In genomic region chr2:70080597-70081200, GRCh38 we compare ENCODE assay signal across 14 cellular contexts. TPM values are rescaled to one million over a fixed set of nuclear protein-coding genes. Genes with fewer than 3 reads are reported as not detected.
DNase-seq lines count a peak whose midpoint lies in the region; ATAC-seq lines count a peak whose summit lies in the region.
"Had no signal": no experiment of that assay in that cellular context is flagged by ENCODE, and none has a peak within 500 bp of the region (broad histone marks: within the 10 kb centered on the region; RNA-seq: fewer than 3 reads in every experiment).

No MANE protein-coding gene starts in this region.

- H3K4me3 Mint-ChIP-seq in activated CD4-positive, alpha-beta T cell treated with anti-CD3 and anti-CD28 coated beads, Interleukin-2, amount 10 ng/mL, durations not matched to agents 24 days and 14 days, result peak overlapping the region; percentile 46
- H3K4me3 Mint-ChIP-seq in activated CD8-positive, alpha-beta memory T cell treated with anti-CD3 and anti-CD28 coated beads, Interleukin-2, amount 10 ng/mL, durations not matched to agents 7 days and 5 days, result no peak overlapping the region
- H3K4me3 Mint-ChIP-seq in immature natural killer cell, result no peak overlapping the region
- H3K4me3 Mint-ChIP-seq: activated CD4-positive, alpha-beta T cell treated with anti-CD3 and anti-CD28 coated beads, Interleukin-2, amount 10 ng/mL, durations not matched to agents 7 days and 5 days had no signal

- H3K9me3 Mint-ChIP-seq in activated CD4-positive, alpha-beta T cell treated with anti-CD3 and anti-CD28 coated beads, Interleukin-2, amount 10 ng/mL, durations not matched to agents 24 days and 14 days, result no peaks in the 10 kb centered on the region
- no peaks in the 10 kb centered on the region for H3K9me3 Mint-ChIP-seq in activated CD8-positive, alpha-beta memory T cell treated with anti-CD3 and anti-CD28 coated beads, Interleukin-2, amount 10 ng/mL, durations not matched to agents 7 days and 5 days (ENCODE audit: low read depth)
- H3K9me3 Mint-ChIP-seq in immature natural killer cell, result no peaks in the 10 kb centered on the region
- H3K9me3 Mint-ChIP-seq: activated CD4-positive, alpha-beta T cell treated with anti-CD3 and anti-CD28 coated beads, Interleukin-2, amount 10 ng/mL, durations not matched to agents 7 days and 5 days had no signal

- H3K4me1 ChIP-seq in thymus (ENCODE audit: control insufficient read depth, insufficient read depth, low read length), result peaks cover 16% of the 10 kb centered on the region

- no peaks in the 10 kb centered on the region for H3K27me3 Mint-ChIP-seq in activated CD4-positive, alpha-beta T cell treated with anti-CD3 and anti-CD28 coated beads, Interleukin-2, amount 10 ng/mL, durations not matched to agents 24 days and 14 days
- no peaks in the 10 kb centered on the region for H3K27me3 Mint-ChIP-seq in activated CD8-positive, alpha-beta memory T cell treated with anti-CD3 and anti-CD28 coated beads, Interleukin-2, amount 10 ng/mL, durations not matched to agents 7 days and 5 days
- peaks cover 0 to 8% (median 7%) of the 10 kb centered on the region in 3 donors for H3K27me3 Mint-ChIP-seq in immature natural killer cell (ENCODE audit: low read depth in 3 of 3)
- H3K27me3 Mint-ChIP-seq: activated CD4-positive, alpha-beta T cell treated with anti-CD3 and anti-CD28 coated beads, Interleukin-2, amount 10 ng/mL, durations not matched to agents 7 days and 5 days had no signal

- no peaks in the 10 kb centered on the region for H3K9me3 ChIP-seq in thymus (ENCODE audit: control insufficient read depth)

- whole genome bisulfite sequencing in thymus, result 94% methylated on average over 3 of the region's 3 CpGs

- CTCF ChIA-PET in activated CD8-positive, alpha-beta memory T cell treated with anti-CD3 and anti-CD28 coated beads, Interleukin-2, amount 10 ng/mL, durations not matched to agents 7 days and 5 days (lab: Charles Lee), result interaction anchor here (1.5 to 29.2 kb wide), 4 partner anchors 10 to 168 kb away, joined by 3 to 382 read pairs (median 47); no protein-coding TSS in a partner anchor

- peaks cover 66% of the 10 kb centered on the region for H3K36me3 Mint-ChIP-seq in activated CD4-positive, alpha-beta T cell treated with anti-CD3 and anti-CD28 coated beads, Interleukin-2, amount 10 ng/mL, durations not matched to agents 24 days and 14 days (ENCODE audit: low read depth)
- peaks cover 51% of the 10 kb centered on the region for H3K36me3 Mint-ChIP-seq in activated CD8-positive, alpha-beta memory T cell treated with anti-CD3 and anti-CD28 coated beads, Interleukin-2, amount 10 ng/mL, durations not matched to agents 7 days and 5 days
- H3K36me3 Mint-ChIP-seq in immature natural killer cell, result peaks cover 37 to 52% (median 39%) of the 10 kb centered on the region in 3 donors

- intact Hi-C loops in activated CD4-positive, alpha-beta T cell treated with anti-CD3 and anti-CD28 coated beads, Interleukin-2, amount 10 ng/mL, durations not matched to agents 24 days and 14 days (cut with micrococcal nuclease), result loop anchor here (10.0 kb wide), 2 partner anchors 436 to 1316 kb away; partner anchors contain the start of gene AAK1

- peak overlapping the region; percentile 88 for H3K27ac Mint-ChIP-seq in activated CD4-positive, alpha-beta T cell treated with anti-CD3 and anti-CD28 coated beads, Interleukin-2, amount 10 ng/mL, durations not matched to agents 24 days and 14 days
- H3K27ac Mint-ChIP-seq in activated CD8-positive, alpha-beta memory T cell treated with anti-CD3 and anti-CD28 coated beads, Interleukin-2, amount 10 ng/mL, durations not matched to agents 7 days and 5 days, result peak overlapping the region; percentile 82
- H3K27ac Mint-ChIP-seq in immature natural killer cell, result peak overlapping the region in 4 of 6 donors; percentile 56 to 81 (median 73)
- H3K27ac Mint-ChIP-seq: activated CD4-positive, alpha-beta T cell treated with anti-CD3 and anti-CD28 coated beads, Interleukin-2, amount 10 ng/mL, durations not matched to agents 7 days and 5 days had no signal

- H3K27ac ChIP-seq in thymus (ENCODE audit: low read depth), result peak overlapping the region; percentile 70

- H3K27me3 ChIP-seq in thymus (ENCODE audit: control insufficient read depth, insufficient read depth), result no peaks in the 10 kb centered on the region

- no peak overlapping the region for H3K4me3 ChIP-seq in thymus (ENCODE audit: low read length)

- peaks cover 55% of the 10 kb centered on the region for H3K4me1 Mint-ChIP-seq in activated CD4-positive, alpha-beta T cell treated with anti-CD3 and anti-CD28 coated beads, Interleukin-2, amount 10 ng/mL, durations not matched to agents 24 days and 14 days
- H3K4me1 Mint-ChIP-seq in activated CD8-positive, alpha-beta memory T cell treated with anti-CD3 and anti-CD28 coated beads, Interleukin-2, amount 10 ng/mL, durations not matched to agents 7 days and 5 days, result peaks cover 64% of the 10 kb centered on the region
- H3K4me1 Mint-ChIP-seq in immature natural killer cell, result peaks cover 45 to 55% of the 10 kb centered on the region in 2 donors

- DNase-seq in activated CD4-positive, alpha-beta T cell treated with anti-CD3 and anti-CD28 coated beads, Interleukin-2, amount 10 ng/mL, durations not matched to agents 24 days and 14 days, result no peak
- DNase-seq in activated CD4-positive, alpha-beta T cell treated with anti-CD3 and anti-CD28 coated beads for 48 hours, result no peak
- DNase-seq in activated CD8-positive, alpha-beta memory T cell treated with anti-CD3 and anti-CD28 coated beads, Interleukin-2, amount 10 ng/mL, durations not matched to agents 7 days and 5 days, result no peak
- DNase-seq in immature natural killer cell (no peak), GM03348 (ENCODE audit: low spot score) (no peak)
- no peak for DNase-seq in stimulated activated CD4-positive, alpha-beta T cell treated with anti-CD3 and anti-CD28 coated beads, Interleukin-4, amount 100 ng/mL, for 4 hours
- DNase-seq: ACHN; activated CD4-positive, alpha-beta T cell treated with anti-CD3 and anti-CD28 coated beads, Interleukin-2, amount 10 ng/mL, durations not matched to agents 7 days and 5 days; dermis blood vessel endothelial cell; DMS153; NCI-H226; OCI-M1 had no signal

- ATAC-seq in activated CD8-positive, alpha-beta memory T cell treated with anti-CD3 and anti-CD28 coated beads, Interleukin-2, amount 10 ng/mL, durations not matched to agents 7 days and 5 days, result no peak
- no peak for ATAC-seq in HG03108 (IDR thresholded peaks at IDR 0.05; ENCODE audit: unreplicated experiment)

- H3K36me3 ChIP-seq in thymus (ENCODE audit: control insufficient read depth, insufficient read depth), result peaks cover 29% of the 10 kb centered on the region

RNA-seq across cellular contexts. Expression of gene PCBP1, which starts 6.6 kb away (rescaled TPM):
- total RNA-seq in activated CD4-positive, alpha-beta T cell treated with anti-CD3 and anti-CD28 coated beads, Interleukin-2, amount 10 ng/mL, durations not matched to agents 24 days and 14 days, result 443 and 447 TPM in 2 replicates
- total RNA-seq in activated CD8-positive, alpha-beta memory T cell treated with anti-CD3 and anti-CD28 coated beads, Interleukin-2, amount 10 ng/mL, durations not matched to agents 7 days and 5 days, result 100 to 1,000 TPM; 429 to 464 TPM
- polyA plus RNA-seq in immature natural killer cell (100 to 1,000 TPM; 184 to 233 (median 232) TPM), thymus (361 TPM)
